In genomic region chr3:96814581-96815567, GRCh38 we compare ENCODE assay signal across 8 cellular contexts. TPM values are rescaled to one million over a fixed set of nuclear protein-coding genes. Genes with fewer than 3 reads are reported as not detected.
DNase-seq lines count a peak whose midpoint lies in the region; ATAC-seq and TF ChIP-seq lines count a peak whose summit lies in the region.

TSS of gene EPHA6 (plus strand) at chr3:96814594.

- ATAC-seq in GM21367 (IDR thresholded peaks at IDR 0.05; ENCODE audit: unreplicated experiment) = no peak

- H3K4me1 Mint-ChIP-seq in CD4-positive, alpha-beta memory T cell = peaks cover 9 to 18% (median 12%) of the 10 kb centered on the region in 4 donors
- H3K4me1 Mint-ChIP-seq in endodermal cell (peaks cover 1% of the 10 kb centered on the region), neural crest cell (peaks cover 13% of the 10 kb centered on the region)

- H3K36me3 ChIP-seq in CD4-positive, alpha-beta memory T cell (ENCODE audit: insufficient read depth, low read length) = no peaks in the 10 kb centered on the region
- no peaks in the 10 kb centered on the region for H3K36me3 ChIP-seq in endodermal cell (ENCODE audit: control insufficient read depth, insufficient read depth, low read length)

- peak within 1 kb of the TSS in 1 of 7 donors; percentile 43 for H3K27ac Mint-ChIP-seq in CD4-positive, alpha-beta memory T cell
- H3K27ac Mint-ChIP-seq in endodermal cell (no peak within 1 kb of the TSS), neural crest cell (ENCODE audit: unreplicated experiment) (no peak within 1 kb of the TSS)

- peaks cover 8% of the 10 kb centered on the region for H3K27me3 ChIP-seq in CD4-positive, alpha-beta memory T cell (ENCODE audit: insufficient read depth, low read length)
- peaks cover 48% of the 10 kb centered on the region for H3K27me3 ChIP-seq in endodermal cell (ENCODE audit: control insufficient read depth, insufficient read depth, low read length, poor library complexity, severe bottlenecking)

- peak within 1 kb of the TSS; percentile 32 for H3K9ac ChIP-seq in endodermal cell (ENCODE audit: extremely low read depth, low read length, poor library complexity, severe bottlenecking)

- peaks cover 20 to 24% of the 10 kb centered on the region in 2 donors for H3K27me3 Mint-ChIP-seq in CD4-positive, alpha-beta memory T cell
- H3K27me3 Mint-ChIP-seq in endodermal cell (ENCODE audit: insufficient read depth) (peaks cover 42% of the 10 kb centered on the region), neural crest cell (ENCODE audit: low read depth) (peaks cover 51% of the 10 kb centered on the region)

- WGBS in endodermal cell (ENCODE audit: insufficient coverage in 1 of 2, insufficient read length in 1 of 2), 2 experiments = 13 to 30% methylated on average over 12 to 56 of the region's 56 CpGs

- H3K4me1 ChIP-seq in CD4-positive, alpha-beta memory T cell (ENCODE audit: insufficient read depth, low read length) = peaks cover 7% of the 10 kb centered on the region
- H3K4me1 ChIP-seq in endodermal cell (ENCODE audit: control insufficient read depth, insufficient read depth, low read length) = no peaks in the 10 kb centered on the region

- no peak within 1 kb of the TSS for H3K27ac ChIP-seq in CD4-positive, alpha-beta memory T cell (ENCODE audit: low read depth, low read length)
- no peak within 1 kb of the TSS for H3K27ac ChIP-seq in endodermal cell (ENCODE audit: low read depth, low read length)

- intact Hi-C loops in CD4-positive, alpha-beta memory T cell (cut with micrococcal nuclease) = no loop called here

- CTCF ChIA-PET in CD4-positive, alpha-beta memory T cell (lab: Charles Lee; ENCODE audit: partially characterized antibody) = no interaction called here

- peaks cover 0 to 8% (median under 1%) of the 10 kb centered on the region in 8 donors for H3K9me3 Mint-ChIP-seq in CD4-positive, alpha-beta memory T cell
- no peaks in the 10 kb centered on the region for H3K9me3 Mint-ChIP-seq in endodermal cell
- H3K9me3 Mint-ChIP-seq in neural crest cell = no peaks in the 10 kb centered on the region

- POLR2A ChIA-PET in CD4-positive, alpha-beta memory T cell (lab: Charles Lee; ENCODE audit: partially characterized antibody) = no interaction called here

- H3K4me3 ChIP-seq in CD4-positive, alpha-beta memory T cell (ENCODE audit: low read length in 2 of 2) = no peak within 1 kb of the TSS
- peak within 1 kb of the TSS; percentile 80 for H3K4me3 ChIP-seq in endodermal cell (ENCODE audit: low read length)

- no peaks in the 10 kb centered on the region for H3K36me3 Mint-ChIP-seq in CD4-positive, alpha-beta memory T cell
- H3K36me3 Mint-ChIP-seq in endodermal cell (ENCODE audit: low read depth) = no peaks in the 10 kb centered on the region
- H3K36me3 Mint-ChIP-seq in neural crest cell (ENCODE audit: low read depth) = no peaks in the 10 kb centered on the region

- no peak for DNase-seq in CD4-positive, alpha-beta memory T cell
- DNase-seq in NCI-H69 (lab: John Stamatoyannopoulos, UW) (peak; percentile 4), endodermal cell (peak; percentile 73), neural crest cell (ENCODE audit: low read depth, low spot score) (peak; percentile 14), T-helper 9 cell (no peak), NOMO-1 treated with dmso at 0.1 percent for 144 hours (lab: John Stamatoyannopoulos, UW; ENCODE audit: unreplicated experiment) (no peak), epidermal melanocyte (ENCODE audit: insufficient read length, low spot score) (no peak)

- TF ChIP-seq CTCF in endodermal cell (conservative IDR thresholded peaks at IDR 0.05) = no peak
- TF ChIP-seq CTCF in neural crest cell (conservative IDR thresholded peaks at IDR 0.05) = no peak

- no peaks in the 10 kb centered on the region for H3K9me3 ChIP-seq in CD4-positive, alpha-beta memory T cell (ENCODE audit: control insufficient read depth in 1 of 2, low read length in 2 of 2)
- H3K9me3 ChIP-seq in endodermal cell (ENCODE audit: control insufficient read depth, low read length) = no peaks in the 10 kb centered on the region

- H3K4me3 Mint-ChIP-seq in CD4-positive, alpha-beta memory T cell = peak within 1 kb of the TSS; percentile 6 to 74 (median 44)
- H3K4me3 Mint-ChIP-seq in endodermal cell (peak within 1 kb of the TSS; percentile 67), neural crest cell (peak within 1 kb of the TSS; percentile 91)

RNA-seq across cellular contexts. Expression of gene EPHA6, which starts in this region (rescaled TPM):
- total RNA-seq in CD4-positive, alpha-beta memory T cell = not detected
- not detected for polyA plus RNA-seq in CD4-positive, alpha-beta memory T cell
- total RNA-seq in endodermal cell (10 to 100 TPM in 1 of 2 donors, 1 to 10 TPM in 1; 4.6 to 12.2 TPM), neural crest cell (0.66 and 0.96 TPM in 2 replicates)
- polyA plus RNA-seq in endodermal cell (2013, experiment 1 of 2) = 1.9 TPM
- 2.2 TPM for polyA plus RNA-seq in endodermal cell (2013, experiment 2 of 2)

Comparison
In these comparisons a context has a peak if more than half of its experiments do, and no peak if none do; other contexts are left out.
1. Peak in DNase-seq in neural crest cell; RNA of the gene not detected or under 1 TPM.
2. DNase-seq: peak in NCI-H69 (single experiment) and endodermal cell (single experiment); none in CD4-positive, alpha-beta memory T cell (0 of 5), T-helper 9 cell (single experiment), NOMO-1 treated with dmso at 0.1 percent for 144 hours (single experiment) and epidermal melanocyte (single experiment).
3. Peak in every context shown above with its lines, with median percentiles within 50 percentile points of each other: H3K4me3 Mint-ChIP-seq.